10 cellular contexts compared by ENCODE assay signal in genomic region chr12:26523708-26524150, GRCh38.
DNase-seq lines count a peak whose midpoint lies in the region; ATAC-seq and TF ChIP-seq lines count a peak whose summit lies in the region.
"Had no signal": no experiment of that assay in that cellular context is flagged by ENCODE, and none has a peak within 500 bp of the region (broad histone marks: within the 10 kb centered on the region; RNA-seq: fewer than 3 reads in every experiment).

No MANE protein-coding gene starts in this region.

- H3K4me2 ChIP-seq in trophoblast cell (ENCODE audit: low read length) = no peak overlapping the region

- H3K36me3 ChIP-seq in trophoblast cell (ENCODE audit: control insufficient read depth in 1 of 2, insufficient read depth in 2 of 2, low read length in 2 of 2) = no peaks in the 10 kb centered on the region

- peaks cover 6% of the 10 kb centered on the region for H3K9me3 Mint-ChIP-seq in endothelial cell (ENCODE audit: unreplicated experiment)

- no peak overlapping the region for H3K18ac ChIP-seq in trophoblast cell (ENCODE audit: low read length)

- H2AFZ ChIP-seq in trophoblast cell (ENCODE audit: insufficient read depth, low read length, poor library complexity) = no peak overlapping the region

- H4K8ac ChIP-seq in trophoblast cell (ENCODE audit: low read depth, low read length) = no peak overlapping the region

- WGBS in trophoblast cell (ENCODE audit: extremely low coverage, insufficient coverage, insufficient read length) = no CpG with 5 or more reads among the region's 9 CpGs

- H3K27me3 ChIP-seq in trophoblast cell (ENCODE audit: insufficient read depth, low read length) = no peaks in the 10 kb centered on the region

- no peak overlapping the region for H2AK5ac ChIP-seq in trophoblast cell (ENCODE audit: low read length)

- H3K9me3 ChIP-seq in trophoblast cell (ENCODE audit: insufficient read depth, low read depth, low read length) = no peaks in the 10 kb centered on the region

- no peak overlapping the region for H2BK12ac ChIP-seq in trophoblast cell (ENCODE audit: low read length)

- H2BK5ac ChIP-seq in trophoblast cell (ENCODE audit: low read depth, low read length, poor library complexity) = no peak overlapping the region

- no peak overlapping the region for H3K4ac ChIP-seq in trophoblast cell (ENCODE audit: low read depth, low read length)

- no peak overlapping the region for H4K12ac ChIP-seq in trophoblast cell (ENCODE audit: low read depth, low read length)

- peaks cover under 1% of the 10 kb centered on the region for H3K27me3 Mint-ChIP-seq in endothelial cell (ENCODE audit: unreplicated experiment)
- H3K27me3 Mint-ChIP-seq: activated naive CD8-positive, alpha-beta T cell; stimulated activated naive CD8-positive, alpha-beta T cell treated with anti-CD3 and anti-CD28 coated beads, Interleukin-15, Interleukin-2, amounts not matched to agents 100 ng/mL and 50 ng/mL, for 24 hours had no signal

- H3K4me3 Mint-ChIP-seq in endothelial cell (ENCODE audit: unreplicated experiment) = no peak overlapping the region
- H3K4me3 Mint-ChIP-seq: activated naive CD8-positive, alpha-beta T cell; stimulated activated naive CD8-positive, alpha-beta T cell treated with anti-CD3 and anti-CD28 coated beads, Interleukin-15, Interleukin-2, amounts not matched to agents 100 ng/mL and 50 ng/mL, for 24 hours had no signal

- no peak for TF ChIP-seq CTCF in endothelial cell (IDR thresholded peaks at IDR 0.05; ENCODE audit: unreplicated experiment)
- TF ChIP-seq CTCF in GM10266 (IDR thresholded peaks at IDR 0.05; ENCODE audit: control insufficient read depth, insufficient read depth, low read depth, missing control alignments) = no peak

- H3K36me3 Mint-ChIP-seq in endothelial cell (ENCODE audit: low read depth, unreplicated experiment) = peaks cover 33% of the 10 kb centered on the region

- DNase-seq in GM03348 (ENCODE audit: low spot score) = peak; percentile 78
- peak; percentile 21 for DNase-seq in SHP77 treated with DMSO at 0.1 percent for 48 hours (lab: John Stamatoyannopoulos, UW)
- peak; percentile 94 for DNase-seq in foreskin melanocyte
- DNase-seq in trophoblast cell = peak; percentile 57 to 80
- DNase-seq in endothelial cell (ENCODE audit: low spot score) = no peak
- no peak for DNase-seq in activated naive CD4-positive, alpha-beta T cell treated with anti-CD3 and anti-CD28 coated beads, Interleukin-2, amount 50 U/mL, for 16 hours
- no peak for DNase-seq in GM10266 (ENCODE audit: extremely low spot score)

- peaks cover 10% of the 10 kb centered on the region for H3K4me1 Mint-ChIP-seq in endothelial cell (ENCODE audit: unreplicated experiment)

- no peak overlapping the region for H3K27ac Mint-ChIP-seq in endothelial cell (ENCODE audit: unreplicated experiment)
- H3K27ac Mint-ChIP-seq: activated naive CD8-positive, alpha-beta T cell; stimulated activated naive CD8-positive, alpha-beta T cell treated with anti-CD3 and anti-CD28 coated beads, Interleukin-15, Interleukin-2, amounts not matched to agents 100 ng/mL and 50 ng/mL, for 24 hours had no signal

- peak overlapping the region; percentile 36 for H3K4me3 ChIP-seq in trophoblast cell (ENCODE audit: low read depth, low read length)

- H3K4me1 ChIP-seq in trophoblast cell (ENCODE audit: control insufficient read depth in 1 of 2, insufficient read depth in 2 of 2, low read length in 2 of 2) = no peaks in the 10 kb centered on the region

- no peak overlapping the region for H4K91ac ChIP-seq in trophoblast cell (ENCODE audit: low read depth, low read length)

- H3K79me2 ChIP-seq in trophoblast cell (ENCODE audit: control insufficient read depth, insufficient read depth, low read length, poor library complexity) = no peaks in the 10 kb centered on the region

- no peak overlapping the region for H3K9ac ChIP-seq in trophoblast cell (ENCODE audit: low read length)

- no peak overlapping the region for H3K27ac ChIP-seq in trophoblast cell (ENCODE audit: low read depth, low read length)

- peak overlapping the region; percentile 74 for H3K23ac ChIP-seq in trophoblast cell (ENCODE audit: low read length)

- no peak overlapping the region for H2BK120ac ChIP-seq in trophoblast cell (ENCODE audit: insufficient read depth, low read length, poor library complexity)

- no peak overlapping the region for H3K14ac ChIP-seq in trophoblast cell (ENCODE audit: low read length)

- no peaks in the 10 kb centered on the region for H3K79me1 ChIP-seq in trophoblast cell (ENCODE audit: low read length)

- no peak for ATAC-seq in HG03039 (IDR thresholded peaks at IDR 0.05; ENCODE audit: unreplicated experiment)

Comparison
In these comparisons a context has a peak if more than half of its experiments do, and no peak if none do; other contexts are left out.
1. DNase-seq: peak in GM03348 (single experiment), SHP77 treated with DMSO at 0.1 percent for 48 hours (single experiment), foreskin melanocyte (single experiment) and trophoblast cell (2 of 2); none in endothelial cell (single experiment), activated naive CD4-positive, alpha-beta T cell treated with anti-CD3 and anti-CD28 coated beads, Interleukin-2, amount 50 U/mL, for 16 hours (single experiment) and GM10266 (single experiment).